Comparison of ENCODE assay signal across 14 cellular contexts in the genomic region with DNA sequence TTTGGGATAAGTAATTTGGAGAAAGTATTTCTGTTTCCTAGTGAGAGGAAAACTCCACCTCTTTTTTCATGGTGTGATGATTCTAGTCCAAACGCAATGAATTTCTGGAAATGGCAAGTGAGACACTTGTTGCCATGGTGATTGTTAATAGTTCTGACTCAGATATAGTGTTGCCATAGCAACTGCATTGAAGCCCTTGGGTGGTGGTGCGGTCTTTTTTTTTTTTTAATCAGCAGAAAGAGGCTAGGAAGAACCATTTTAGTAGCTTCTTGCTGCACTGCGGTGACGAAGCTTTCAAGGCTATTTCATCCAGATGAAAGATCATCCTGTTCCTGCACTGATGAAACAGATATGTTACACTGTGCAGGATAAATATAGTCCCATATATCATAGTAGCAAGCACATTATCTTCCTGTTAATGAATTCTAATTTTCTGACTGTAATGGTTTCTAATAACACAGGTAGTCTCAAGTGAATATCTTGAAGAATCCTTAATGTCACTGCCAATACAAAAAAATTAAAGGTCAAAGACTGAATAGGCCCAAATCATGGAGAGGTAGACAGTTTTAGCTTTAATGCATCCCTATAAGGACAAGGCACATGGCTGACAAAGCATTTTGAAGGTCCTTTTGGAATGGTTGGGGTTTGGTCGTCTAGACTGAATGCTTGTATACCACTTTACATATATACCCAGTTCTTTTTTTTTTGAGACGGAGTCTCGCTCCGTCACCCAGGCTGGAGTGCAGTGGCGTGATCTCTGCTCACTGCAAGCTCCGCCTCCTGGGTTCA.
A peak's percentile ranks its signal among the peaks of the same experiment; 100 is the strongest.
DNase-seq lines count a peak whose midpoint lies in the region; ATAC-seq, FAIRE-seq and TF ChIP-seq lines count a peak whose summit lies in the region.
"Had no signal": no experiment of that assay in that cellular context is flagged by ENCODE, and none has a peak within 500 bp of the region (broad histone marks: within the 10 kb centered on the region; RNA-seq: fewer than 3 reads in every experiment).

No MANE protein-coding gene starts in this region.

- H3K4me3 ChIP-seq in AG10803 (ENCODE audit: low read length) (no peak overlapping the region), astrocyte of the cerebellum (ENCODE audit: low read depth, low read length) (no peak overlapping the region)
- H3K4me3 ChIP-seq: coronary artery, smooth muscle cell had no signal

- no peak overlapping the region for H3K4me3 Mint-ChIP-seq in activated CD8-positive, alpha-beta T cell treated with anti-CD3 and anti-CD28 coated beads, Interleukin-2, amount 10 ng/mL, durations not matched to agents 7 days and 5 days
- H3K4me3 Mint-ChIP-seq: activated T-cell treated with anti-CD3 and anti-CD28 coated beads, Interleukin-2, amount 50 U/mL, for 72 hours; CD8-positive, alpha-beta T cell had no signal

- peak; percentile 99 for FAIRE-seq in islet of Langerhans (lab: Jason Lieb, UNC)

- TF ChIP-seq CTCF in AG10803 (conservative IDR thresholded peaks at IDR 0.05; ENCODE audit: low read length) (no peak), astrocyte of the cerebellum (IDR thresholded peaks at IDR 0.05; ENCODE audit: low read depth, low read length, missing control alignments) (no peak)

- peaks cover 3% of the 10 kb centered on the region for H3K27me3 Mint-ChIP-seq in activated CD8-positive, alpha-beta T cell treated with anti-CD3 and anti-CD28 coated beads, Interleukin-2, amount 10 ng/mL, durations not matched to agents 7 days and 5 days (ENCODE audit: low read depth)

- no peaks in the 10 kb centered on the region for H3K9me3 Mint-ChIP-seq in activated CD8-positive, alpha-beta T cell treated with anti-CD3 and anti-CD28 coated beads, Interleukin-2, amount 10 ng/mL, durations not matched to agents 7 days and 5 days (ENCODE audit: insufficient read depth)
- H3K9me3 Mint-ChIP-seq: CD8-positive, alpha-beta T cell had no signal

- H3K4me1 Mint-ChIP-seq in activated CD8-positive, alpha-beta T cell treated with anti-CD3 and anti-CD28 coated beads, Interleukin-2, amount 10 ng/mL, durations not matched to agents 7 days and 5 days (ENCODE audit: low read depth), result no peaks in the 10 kb centered on the region

- DNase-seq in AG10803 (ENCODE audit: low read depth), result peak; percentile 71
- peak; percentile 84 for DNase-seq in LHCN-M2 (ENCODE audit: low read depth)
- peak; percentile 49 for DNase-seq in astrocyte of the cerebellum (ENCODE audit: low read depth)
- no peak for DNase-seq in activated CD8-positive, alpha-beta T cell treated with anti-CD3 and anti-CD28 coated beads, Interleukin-2, amount 10 ng/mL, durations not matched to agents 7 days and 5 days
- DNase-seq in NCI-H345 (lab: John Stamatoyannopoulos, UW), result no peak
- DNase-seq: activated T-cell treated with anti-CD3 and anti-CD28 coated beads, Interleukin-2, amount 50 U/mL, for 72 hours; CD8-positive, alpha-beta T cell; NCI-H526 treated with DMSO at 0.1 percent for 48 hours had no signal

- H3K36me3 Mint-ChIP-seq in activated CD8-positive, alpha-beta T cell treated with anti-CD3 and anti-CD28 coated beads, Interleukin-2, amount 10 ng/mL, durations not matched to agents 7 days and 5 days (ENCODE audit: low read depth), result no peaks in the 10 kb centered on the region
- H3K36me3 Mint-ChIP-seq: CD8-positive, alpha-beta T cell had no signal

- CTCF ChIA-PET in activated CD8-positive, alpha-beta T cell treated with anti-CD3 and anti-CD28 coated beads, Interleukin-2, amount 10 ng/mL, durations not matched to agents 7 days and 5 days (lab: Charles Lee), result no interaction called here

- in situ Hi-C loops in astrocyte of the cerebellum (cut with HindIII; ENCODE audit: low sequenced_read_pairs), result no loop called here

- no peak for ATAC-seq in HG03469 (IDR thresholded peaks at IDR 0.05; ENCODE audit: unreplicated experiment)
- no peak for ATAC-seq in activated CD8-positive, alpha-beta T cell treated with anti-CD3 and anti-CD28 coated beads, Interleukin-2, amount 10 ng/mL, durations not matched to agents 7 days and 5 days
- ATAC-seq in HG02678 (IDR thresholded peaks at IDR 0.05; ENCODE audit: unreplicated experiment), result no peak
- ATAC-seq: activated T-cell treated with anti-CD3 and anti-CD28 coated beads, Interleukin-2, amount 50 U/mL, for 72 hours; CD8-positive, alpha-beta T cell; HCT116 had no signal

- POLR2A ChIA-PET in activated CD8-positive, alpha-beta T cell treated with anti-CD3 and anti-CD28 coated beads, Interleukin-2, amount 10 ng/mL, durations not matched to agents 7 days and 5 days (lab: Charles Lee), result no interaction called here

- no peak overlapping the region for H3K27ac Mint-ChIP-seq in activated CD8-positive, alpha-beta T cell treated with anti-CD3 and anti-CD28 coated beads, Interleukin-2, amount 10 ng/mL, durations not matched to agents 7 days and 5 days
- H3K27ac Mint-ChIP-seq: activated T-cell treated with anti-CD3 and anti-CD28 coated beads, Interleukin-2, amount 50 U/mL, for 72 hours; CD8-positive, alpha-beta T cell had no signal

Comparison
In these comparisons a context has a peak if more than half of its experiments do, and no peak if none do; other contexts are left out.
1. DNase-seq: peak in AG10803 (single experiment), LHCN-M2 (single experiment) and astrocyte of the cerebellum (single experiment); none in activated CD8-positive, alpha-beta T cell treated with anti-CD3 and anti-CD28 coated beads, Interleukin-2, amount 10 ng/mL, durations not matched to agents 7 days and 5 days (single experiment) and NCI-H345 (single experiment).